Comparison of ENCODE assay signal across 24 cellular contexts in the genomic region with DNA sequence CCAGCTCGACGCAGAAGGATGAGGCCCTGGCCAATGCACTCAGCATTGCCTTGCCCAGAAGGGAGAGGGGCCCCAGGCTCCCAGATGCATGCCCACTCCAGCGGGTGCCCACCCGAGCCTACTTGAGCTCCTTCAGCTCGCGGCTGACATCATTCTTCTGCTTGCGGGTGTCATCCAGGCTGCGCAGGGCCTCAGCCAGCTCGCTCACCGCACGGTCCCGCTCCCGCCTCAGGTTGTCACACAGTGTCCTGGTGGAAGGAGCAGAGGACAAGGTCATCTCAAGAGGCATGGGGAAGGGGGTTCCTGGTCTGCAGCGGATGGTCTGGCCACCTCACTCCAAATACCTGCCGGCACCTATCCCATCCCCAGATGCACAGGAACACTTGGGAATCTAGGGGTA.
"Had no signal": no experiment of that assay in that cellular context is flagged by ENCODE, and none has a peak within 500 bp of the region (broad histone marks: within the 10 kb centered on the region; RNA-seq: fewer than 3 reads in every experiment).

No MANE protein-coding gene starts in this region.

- H3K27ac Mint-ChIP-seq: activated CD8-positive, alpha-beta T cell treated with anti-CD3 and anti-CD28 coated beads for 36 hours; activated T-cell treated with anti-CD3 and anti-CD28 coated beads, Interleukin-2, amount 50 U/mL, for 72 hours had no signal

- H3K27me3 Mint-ChIP-seq: activated CD8-positive, alpha-beta T cell treated with anti-CD3 and anti-CD28 coated beads for 36 hours; brain; T-cell had no signal

- H3K36me3 Mint-ChIP-seq: T-cell had no signal

- FAIRE-seq: astrocyte, K562 had no signal

- H3K9me3 Mint-ChIP-seq: activated CD8-positive, alpha-beta T cell treated with anti-CD3 and anti-CD28 coated beads for 36 hours; activated T-cell treated with anti-CD3 and anti-CD28 coated beads, Interleukin-2, amount 50 U/mL, for 72 hours; activated T-helper 2 cell treated with anti-CD3 and anti-CD28 coated beads, Interferon-gamma antibody, Interleukin-2, Interleukin-4, amounts not matched to agents 10 μg/mL and 5 μg/mL and 100 μg/mL, durations not matched to agents 14 hours and 24 hours and 36 hours; brain; T-cell had no signal

- H3K4me3 Mint-ChIP-seq: activated CD8-positive, alpha-beta T cell treated with anti-CD3 and anti-CD28 coated beads for 36 hours; activated T-cell treated with anti-CD3 and anti-CD28 coated beads, Interleukin-2, amount 50 U/mL, for 72 hours; brain; T-cell had no signal

- H3K27ac ChIP-seq: SK-N-MC, VCaP had no signal

- DNase-seq: activated CD4-positive, alpha-beta T cell treated with anti-CD3 and anti-CD28 coated beads, Interleukin-2, amount 50 U/mL, for 1 hour; activated CD4-positive, CD25-positive, alpha-beta regulatory T cell; activated CD8-positive, alpha-beta memory T cell treated with anti-CD3 and anti-CD28 coated beads, Interleukin-2, amount 50 U/mL, for 4 hours; activated CD8-positive, alpha-beta T cell treated with anti-CD3 and anti-CD28 coated beads for 36 hours; activated gamma-delta T cell treated with Interleukin-2 at 50 U/mL for 16 hours; activated naive CD4-positive, alpha-beta T cell treated with anti-CD3 and anti-CD28 coated beads, Interleukin-2, amount 50 U/mL, for 16 hours; activated T-cell treated with anti-CD3 and anti-CD28 coated beads, Interleukin-2, amount 50 U/mL, for 72 hours; amygdala; Karpas-422; NCI-H1105 treated with DMSO at 0.1 percent for 48 hours; NCI-H1436 treated with DMSO at 0.1 percent for 48 hours; NCI-H187 treated with DMSO at 0.1 percent for 48 hours; NCI-H2081 treated with DMSO at 0.1 percent for 48 hours; NCI-H2227 treated with DMSO at 0.1 percent for 48 hours; NCI-H446 treated with DMSO at 0.1 percent for 48 hours; NCI-H524 treated with DMSO at 0.1 percent for 48 hours; NCI-H748 treated with DMSO at 0.1 percent for 48 hours; T-cell had no signal

- H3K4me3 ChIP-seq: K562, SK-N-MC had no signal
